Comparison of ENCODE assay signal across 8 cellular contexts in the genomic region with DNA sequence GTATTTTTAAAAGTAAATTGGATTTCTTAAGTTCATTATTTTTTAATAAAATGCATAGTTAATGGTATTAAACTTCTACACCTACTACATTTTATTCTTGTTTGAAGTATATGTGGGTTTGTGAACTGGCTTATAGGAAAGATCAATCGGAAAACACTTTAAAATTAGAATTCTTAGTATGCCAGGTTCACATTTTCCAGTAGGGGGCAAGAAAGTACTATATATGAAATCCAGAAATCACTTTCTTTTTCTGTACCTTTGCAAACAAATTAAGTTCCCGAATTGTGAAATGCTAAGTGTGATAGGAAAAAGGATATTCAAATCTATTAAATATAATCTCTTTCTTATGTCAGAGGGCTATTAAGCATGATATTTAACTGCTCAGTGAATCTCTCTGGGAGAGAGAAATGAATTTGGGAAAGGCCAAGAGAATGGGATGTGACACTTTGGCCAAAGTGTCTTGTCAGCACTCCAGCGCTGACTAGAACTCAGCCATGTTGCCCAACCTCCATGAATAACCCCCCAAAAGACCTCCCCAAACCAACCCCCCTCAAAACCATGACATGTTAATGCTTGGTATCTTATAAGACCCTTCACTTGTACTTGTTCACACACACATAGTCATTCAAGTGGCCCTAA.
DNase-seq lines count a peak whose midpoint lies in the region; ATAC-seq and TF ChIP-seq lines count a peak whose summit lies in the region.

No MANE protein-coding gene starts in this region.

- TF ChIP-seq CTCF in GM13976 (IDR thresholded peaks at IDR 0.05; ENCODE audit: borderline replicate concordance, control extremely low read depth, extremely low read depth, insufficient read depth, missing control alignments) (peak; percentile 20), Peyer's patch (IDR thresholded peaks at IDR 0.05) (peak in 4 of 6 experiments; percentile 16 to 71 (median 64))

- H3K36me3 ChIP-seq in Peyer's patch, result no peaks in the 10 kb centered on the region

- H3K4me3 ChIP-seq in Peyer's patch, result no peak overlapping the region

- H3K4me1 ChIP-seq in Peyer's patch, result no peaks in the 10 kb centered on the region

- H3K27me3 ChIP-seq in Peyer's patch, result no peaks in the 10 kb centered on the region

- no peaks in the 10 kb centered on the region for H3K9me3 ChIP-seq in Peyer's patch

- DNase-seq in GM13976 (ENCODE audit: low spot score) (peak; percentile 21), Peyer's patch (no peak), germinal center (ENCODE audit: low spot score) (peak; percentile 6), GM19240 (ENCODE audit: insufficient read length, low spot score) (no peak), DMS153 treated with DMSO at 0.1 percent for 48 hours (lab: John Stamatoyannopoulos, UW; ENCODE audit: unreplicated experiment) (no peak)

- in situ Hi-C loops in GM13976 (cut with MboI; ENCODE audit: low sequenced_read_pairs, unreplicated experiment), result no loop called here

- ATAC-seq in HG03060 (IDR thresholded peaks at IDR 0.05; ENCODE audit: low read depth, unreplicated experiment), result peak; percentile 48
- ATAC-seq in HG02623 (IDR thresholded peaks at IDR 0.05; ENCODE audit: unreplicated experiment), result no peak
- ATAC-seq in HG03460 (IDR thresholded peaks at IDR 0.05; ENCODE audit: unreplicated experiment), result no peak

- H3K27ac ChIP-seq in Peyer's patch, result no peak overlapping the region

- no peak for TF ChIP-seq POLR2A in Peyer's patch (IDR thresholded peaks at IDR 0.05)

Comparison
In these comparisons a context has a peak if more than half of its experiments do, and no peak if none do; other contexts are left out.
1. DNase-seq: peak in GM13976 (single experiment) and germinal center (single experiment); none in Peyer's patch (0 of 3), GM19240 (single experiment) and DMS153 treated with DMSO at 0.1 percent for 48 hours (single experiment).